In the genomic region with DNA sequence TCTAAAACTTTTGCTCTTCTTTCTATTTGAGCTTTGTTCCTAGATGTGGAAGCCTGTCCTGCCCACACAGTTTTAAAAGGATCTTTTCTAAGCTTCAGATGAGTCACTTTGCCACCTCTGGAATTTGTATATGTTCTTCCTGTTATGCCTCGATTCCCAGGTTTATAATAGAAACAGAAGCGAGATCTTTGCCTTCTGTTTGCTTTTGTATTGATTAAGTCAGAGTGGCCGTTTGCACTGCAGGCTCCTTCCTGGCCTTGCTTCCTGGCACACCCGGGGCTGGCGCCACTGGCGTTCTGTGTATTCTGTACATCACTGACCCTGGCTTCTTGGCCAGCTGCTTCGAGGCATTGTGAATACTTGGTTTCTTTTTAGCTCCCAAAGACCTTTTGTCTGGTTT, we compare ENCODE assay signal across 1 cellular context.
TF ChIP-seq lines count a peak whose summit lies in the region.

No MANE protein-coding gene starts in this region.

TF ChIP-seq in H1, 55 proteins besides CTCF, POLR2A, EP300 and RAD21 (continued from another document):
- TF ChIP-seq CHD7 (IDR thresholded peaks at IDR 0.05; ENCODE audit: insufficient replicate concordance, low read length) (no peak), KDM4A (IDR thresholded peaks at IDR 0.05; ENCODE audit: low read depth, low read length, severe bottlenecking) (no peak), RXRA (IDR thresholded peaks at IDR 0.05; ENCODE audit: insufficient read depth, low read depth, low read length) (no peak), CHD2 (IDR thresholded peaks at IDR 0.05; ENCODE audit: low read length) (no peak), SP4 (IDR thresholded peaks at IDR 0.05; ENCODE audit: low read length) (no peak), EGR1 (IDR thresholded peaks at IDR 0.05; ENCODE audit: borderline replicate concordance, low read depth, low read length) (no peak), HDAC6 (IDR thresholded peaks at IDR 0.05; ENCODE audit: low read depth, low read length) (no peak), SRF (IDR thresholded peaks at IDR 0.05; ENCODE audit: low read depth, low read length) (no peak), TEAD4 (IDR thresholded peaks at IDR 0.05; ENCODE audit: low read depth, low read length) (no peak), RNF2 (IDR thresholded peaks at IDR 0.05; ENCODE audit: borderline replicate concordance, low read depth, low read length, missing control alignments, poor library complexity, severe bottlenecking) (no peak)
